ENCODE assay signal across 8 cellular contexts in genomic region chr5:167573274-167574127, GRCh38.
DNase-seq lines count a peak whose midpoint lies in the region; ATAC-seq and TF ChIP-seq lines count a peak whose summit lies in the region.

No MANE protein-coding gene starts in this region.

- peak overlapping the region in 2 of 3 donors; percentile 4 to 23 for H3K4me3 ChIP-seq in thyroid gland (replicated peaks in 1 of 3)

- no peaks in the 10 kb centered on the region for H3K36me3 ChIP-seq in thyroid gland

- WGBS in thyroid gland, 2 donors = 2 to 5% methylated on average over 25 of the region's 25 CpGs

- POLR2A ChIA-PET in WTC11 (lab: Charles Lee) = interaction anchor here (0.5 to 0.9 kb wide), 6 partner anchors 14 to 595 kb away, joined by 3 to 8 read pairs (median 4); no protein-coding TSS in a partner anchor

- ATAC-seq in WTC11 (peak; percentile 94), GM18870 (IDR thresholded peaks at IDR 0.05; ENCODE audit: unreplicated experiment) (no peak)

- peak overlapping the region; percentile 18 for H3K4me3 Mint-ChIP-seq in activated T-cell treated with anti-CD3 and anti-CD28 coated beads, Interleukin-2, amount 50 U/mL, for 24 hours
- peak overlapping the region; percentile 72 for H3K4me3 Mint-ChIP-seq in WTC11

- CTCF ChIA-PET in WTC11 (lab: Charles Lee) = interaction anchor here (0.7 to 2.6 kb wide), 9 partner anchors 8 to 543 kb away, joined by 3 to 8 read pairs (median 4); no protein-coding TSS in a partner anchor

- TF ChIP-seq POLR2A in thyroid gland (IDR thresholded peaks at IDR 0.05) = no peak

- H3K27ac ChIP-seq in thyroid gland = no peak overlapping the region

- no peak for DNase-seq in activated T-cell treated with anti-CD3 and anti-CD28 coated beads, Interleukin-2, amount 50 U/mL, for 24 hours
- DNase-seq in activated T-cell treated with anti-CD3 and anti-CD28 coated beads for 4 hours (no peak), WTC11 (ENCODE audit: low spot score) (peak; percentile 67), iPS-NIHi11 (ENCODE audit: low spot score) (peak; percentile 62), thyroid gland (peak; percentile 57 to 58), LoVo (ENCODE audit: low spot score) (no peak)
- DNase-seq in stimulated activated CD4-positive, alpha-beta T cell treated with anti-CD3 and anti-CD28 coated beads, Interleukin-4, amount 100 ng/mL, for 1 hour = no peak

- H3K27me3 Mint-ChIP-seq in activated T-cell treated with anti-CD3 and anti-CD28 coated beads, Interleukin-2, amount 50 U/mL, for 24 hours = peaks cover 34% of the 10 kb centered on the region
- no peaks in the 10 kb centered on the region for H3K27me3 Mint-ChIP-seq in WTC11 (ENCODE audit: low read depth)

- peaks cover 0 to 4% of the 10 kb centered on the region in 2 donors for H3K4me1 ChIP-seq in thyroid gland

- H3K9me3 ChIP-seq in thyroid gland = no peaks in the 10 kb centered on the region

- peaks cover 8% of the 10 kb centered on the region for H3K4me1 Mint-ChIP-seq in activated T-cell treated with anti-CD3 and anti-CD28 coated beads, Interleukin-2, amount 50 U/mL, for 24 hours (ENCODE audit: low read depth)
- H3K4me1 Mint-ChIP-seq in WTC11 = peaks cover 84% of the 10 kb centered on the region

- H3K27me3 ChIP-seq in thyroid gland = no peaks in the 10 kb centered on the region

- no peaks in the 10 kb centered on the region for H3K9me3 Mint-ChIP-seq in activated T-cell treated with anti-CD3 and anti-CD28 coated beads, Interleukin-2, amount 50 U/mL, for 24 hours
- no peaks in the 10 kb centered on the region for H3K9me3 Mint-ChIP-seq in WTC11

- H3K27ac Mint-ChIP-seq in activated T-cell treated with anti-CD3 and anti-CD28 coated beads, Interleukin-2, amount 50 U/mL, for 24 hours = no peak overlapping the region
- peak overlapping the region; percentile 97 for H3K27ac Mint-ChIP-seq in WTC11

- no peaks in the 10 kb centered on the region for H3K36me3 Mint-ChIP-seq in activated T-cell treated with anti-CD3 and anti-CD28 coated beads, Interleukin-2, amount 50 U/mL, for 24 hours (ENCODE audit: low read depth)
- H3K36me3 Mint-ChIP-seq in WTC11 = no peaks in the 10 kb centered on the region

- intact Hi-C loops in thyroid gland (cut with DNase I) = no loop called here

- TF ChIP-seq CTCF in WTC11 (IDR thresholded peaks at IDR 0.05) (no peak), thyroid gland (IDR thresholded peaks at IDR 0.05) (no peak)

TF ChIP-seq in WTC11, 78 proteins besides CTCF, POLR2A, EP300 and RAD21 (continues in another document):
- TF ChIP-seq SMAD3 (CRISPR knock-in tag; IDR thresholded peaks at IDR 0.05; ENCODE audit: borderline replicate concordance) (no peak), ZNF263 (CRISPR knock-in tag; IDR thresholded peaks at IDR 0.05; ENCODE audit: low read depth) (no peak), SP1 (CRISPR knock-in tag; conservative IDR thresholded peaks at IDR 0.05) (no peak), ATF3 (CRISPR knock-in tag; conservative IDR thresholded peaks at IDR 0.05) (no peak), ELF4 (CRISPR knock-in tag; IDR thresholded peaks at IDR 0.05; ENCODE audit: low read depth) (no peak)
- TF ChIP-seq, protein P1, sequence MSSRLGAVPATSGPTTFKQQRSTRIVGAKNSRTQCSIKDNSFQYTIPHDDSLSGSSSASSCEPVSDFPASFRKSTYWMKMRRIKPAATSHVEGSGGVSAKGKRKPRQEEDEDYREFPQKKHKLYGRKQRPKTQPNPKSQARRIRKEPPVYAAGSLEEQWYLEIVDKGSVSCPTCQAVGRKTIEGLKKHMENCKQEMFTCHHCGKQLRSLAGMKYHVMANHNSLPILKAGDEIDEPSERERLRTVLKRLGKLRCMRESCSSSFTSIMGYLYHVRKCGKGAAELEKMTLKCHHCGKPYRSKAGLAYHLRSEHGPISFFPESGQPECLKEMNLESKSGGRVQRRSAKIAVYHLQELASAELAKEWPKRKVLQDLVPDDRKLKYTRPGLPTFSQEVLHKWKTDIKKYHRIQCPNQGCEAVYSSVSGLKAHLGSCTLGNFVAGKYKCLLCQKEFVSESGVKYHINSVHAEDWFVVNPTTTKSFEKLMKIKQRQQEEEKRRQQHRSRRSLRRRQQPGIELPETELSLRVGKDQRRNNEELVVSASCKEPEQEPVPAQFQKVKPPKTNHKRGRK (CRISPR knock-in tag; IDR thresholded peaks at IDR 0.05; ENCODE audit: borderline replicate concordance) = no peak
- TF ChIP-seq, protein P2, sequence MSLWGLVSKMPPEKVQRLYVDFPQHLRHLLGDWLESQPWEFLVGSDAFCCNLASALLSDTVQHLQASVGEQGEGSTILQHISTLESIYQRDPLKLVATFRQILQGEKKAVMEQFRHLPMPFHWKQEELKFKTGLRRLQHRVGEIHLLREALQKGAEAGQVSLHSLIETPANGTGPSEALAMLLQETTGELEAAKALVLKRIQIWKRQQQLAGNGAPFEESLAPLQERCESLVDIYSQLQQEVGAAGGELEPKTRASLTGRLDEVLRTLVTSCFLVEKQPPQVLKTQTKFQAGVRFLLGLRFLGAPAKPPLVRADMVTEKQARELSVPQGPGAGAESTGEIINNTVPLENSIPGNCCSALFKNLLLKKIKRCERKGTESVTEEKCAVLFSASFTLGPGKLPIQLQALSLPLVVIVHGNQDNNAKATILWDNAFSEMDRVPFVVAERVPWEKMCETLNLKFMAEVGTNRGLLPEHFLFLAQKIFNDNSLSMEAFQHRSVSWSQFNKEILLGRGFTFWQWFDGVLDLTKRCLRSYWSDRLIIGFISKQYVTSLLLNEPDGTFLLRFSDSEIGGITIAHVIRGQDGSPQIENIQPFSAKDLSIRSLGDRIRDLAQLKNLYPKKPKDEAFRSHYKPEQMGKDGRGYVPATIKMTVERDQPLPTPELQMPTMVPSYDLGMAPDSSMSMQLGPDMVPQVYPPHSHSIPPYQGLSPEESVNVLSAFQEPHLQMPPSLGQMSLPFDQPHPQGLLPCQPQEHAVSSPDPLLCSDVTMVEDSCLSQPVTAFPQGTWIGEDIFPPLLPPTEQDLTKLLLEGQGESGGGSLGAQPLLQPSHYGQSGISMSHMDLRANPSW (CRISPR knock-in tag; conservative IDR thresholded peaks at IDR 0.05; ENCODE audit: low read depth) = no peak
- TF ChIP-seq, protein P3, sequence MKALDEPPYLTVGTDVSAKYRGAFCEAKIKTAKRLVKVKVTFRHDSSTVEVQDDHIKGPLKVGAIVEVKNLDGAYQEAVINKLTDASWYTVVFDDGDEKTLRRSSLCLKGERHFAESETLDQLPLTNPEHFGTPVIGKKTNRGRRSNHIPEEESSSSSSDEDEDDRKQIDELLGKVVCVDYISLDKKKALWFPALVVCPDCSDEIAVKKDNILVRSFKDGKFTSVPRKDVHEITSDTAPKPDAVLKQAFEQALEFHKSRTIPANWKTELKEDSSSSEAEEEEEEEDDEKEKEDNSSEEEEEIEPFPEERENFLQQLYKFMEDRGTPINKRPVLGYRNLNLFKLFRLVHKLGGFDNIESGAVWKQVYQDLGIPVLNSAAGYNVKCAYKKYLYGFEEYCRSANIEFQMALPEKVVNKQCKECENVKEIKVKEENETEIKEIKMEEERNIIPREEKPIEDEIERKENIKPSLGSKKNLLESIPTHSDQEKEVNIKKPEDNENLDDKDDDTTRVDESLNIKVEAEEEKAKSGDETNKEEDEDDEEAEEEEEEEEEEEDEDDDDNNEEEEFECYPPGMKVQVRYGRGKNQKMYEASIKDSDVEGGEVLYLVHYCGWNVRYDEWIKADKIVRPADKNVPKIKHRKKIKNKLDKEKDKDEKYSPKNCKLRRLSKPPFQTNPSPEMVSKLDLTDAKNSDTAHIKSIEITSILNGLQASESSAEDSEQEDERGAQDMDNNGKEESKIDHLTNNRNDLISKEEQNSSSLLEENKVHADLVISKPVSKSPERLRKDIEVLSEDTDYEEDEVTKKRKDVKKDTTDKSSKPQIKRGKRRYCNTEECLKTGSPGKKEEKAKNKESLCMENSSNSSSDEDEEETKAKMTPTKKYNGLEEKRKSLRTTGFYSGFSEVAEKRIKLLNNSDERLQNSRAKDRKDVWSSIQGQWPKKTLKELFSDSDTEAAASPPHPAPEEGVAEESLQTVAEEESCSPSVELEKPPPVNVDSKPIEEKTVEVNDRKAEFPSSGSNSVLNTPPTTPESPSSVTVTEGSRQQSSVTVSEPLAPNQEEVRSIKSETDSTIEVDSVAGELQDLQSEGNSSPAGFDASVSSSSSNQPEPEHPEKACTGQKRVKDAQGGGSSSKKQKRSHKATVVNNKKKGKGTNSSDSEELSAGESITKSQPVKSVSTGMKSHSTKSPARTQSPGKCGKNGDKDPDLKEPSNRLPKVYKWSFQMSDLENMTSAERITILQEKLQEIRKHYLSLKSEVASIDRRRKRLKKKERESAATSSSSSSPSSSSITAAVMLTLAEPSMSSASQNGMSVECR (CRISPR knock-in tag; IDR thresholded peaks at IDR 0.05; ENCODE audit: borderline replicate concordance) = no peak
- TF ChIP-seq, protein P4, sequence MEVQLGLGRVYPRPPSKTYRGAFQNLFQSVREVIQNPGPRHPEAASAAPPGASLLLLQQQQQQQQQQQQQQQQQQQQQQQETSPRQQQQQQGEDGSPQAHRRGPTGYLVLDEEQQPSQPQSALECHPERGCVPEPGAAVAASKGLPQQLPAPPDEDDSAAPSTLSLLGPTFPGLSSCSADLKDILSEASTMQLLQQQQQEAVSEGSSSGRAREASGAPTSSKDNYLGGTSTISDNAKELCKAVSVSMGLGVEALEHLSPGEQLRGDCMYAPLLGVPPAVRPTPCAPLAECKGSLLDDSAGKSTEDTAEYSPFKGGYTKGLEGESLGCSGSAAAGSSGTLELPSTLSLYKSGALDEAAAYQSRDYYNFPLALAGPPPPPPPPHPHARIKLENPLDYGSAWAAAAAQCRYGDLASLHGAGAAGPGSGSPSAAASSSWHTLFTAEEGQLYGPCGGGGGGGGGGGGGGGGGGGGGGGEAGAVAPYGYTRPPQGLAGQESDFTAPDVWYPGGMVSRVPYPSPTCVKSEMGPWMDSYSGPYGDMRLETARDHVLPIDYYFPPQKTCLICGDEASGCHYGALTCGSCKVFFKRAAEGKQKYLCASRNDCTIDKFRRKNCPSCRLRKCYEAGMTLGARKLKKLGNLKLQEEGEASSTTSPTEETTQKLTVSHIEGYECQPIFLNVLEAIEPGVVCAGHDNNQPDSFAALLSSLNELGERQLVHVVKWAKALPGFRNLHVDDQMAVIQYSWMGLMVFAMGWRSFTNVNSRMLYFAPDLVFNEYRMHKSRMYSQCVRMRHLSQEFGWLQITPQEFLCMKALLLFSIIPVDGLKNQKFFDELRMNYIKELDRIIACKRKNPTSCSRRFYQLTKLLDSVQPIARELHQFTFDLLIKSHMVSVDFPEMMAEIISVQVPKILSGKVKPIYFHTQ (CRISPR knock-in tag; IDR thresholded peaks at IDR 0.05) = no peak

Comparison
In these comparisons a context has a peak if more than half of its experiments do, and no peak if none do; other contexts are left out.
1. DNase-seq: peak in WTC11 (single experiment), iPS-NIHi11 (single experiment) and thyroid gland (2 of 2); none in activated T-cell treated with anti-CD3 and anti-CD28 coated beads, Interleukin-2, amount 50 U/mL, for 24 hours (single experiment), activated T-cell treated with anti-CD3 and anti-CD28 coated beads for 4 hours (single experiment), stimulated activated CD4-positive, alpha-beta T cell treated with anti-CD3 and anti-CD28 coated beads, Interleukin-4, amount 100 ng/mL, for 1 hour (single experiment) and LoVo (single experiment).